1 cellular context compared by ENCODE assay signal in the genomic region with DNA sequence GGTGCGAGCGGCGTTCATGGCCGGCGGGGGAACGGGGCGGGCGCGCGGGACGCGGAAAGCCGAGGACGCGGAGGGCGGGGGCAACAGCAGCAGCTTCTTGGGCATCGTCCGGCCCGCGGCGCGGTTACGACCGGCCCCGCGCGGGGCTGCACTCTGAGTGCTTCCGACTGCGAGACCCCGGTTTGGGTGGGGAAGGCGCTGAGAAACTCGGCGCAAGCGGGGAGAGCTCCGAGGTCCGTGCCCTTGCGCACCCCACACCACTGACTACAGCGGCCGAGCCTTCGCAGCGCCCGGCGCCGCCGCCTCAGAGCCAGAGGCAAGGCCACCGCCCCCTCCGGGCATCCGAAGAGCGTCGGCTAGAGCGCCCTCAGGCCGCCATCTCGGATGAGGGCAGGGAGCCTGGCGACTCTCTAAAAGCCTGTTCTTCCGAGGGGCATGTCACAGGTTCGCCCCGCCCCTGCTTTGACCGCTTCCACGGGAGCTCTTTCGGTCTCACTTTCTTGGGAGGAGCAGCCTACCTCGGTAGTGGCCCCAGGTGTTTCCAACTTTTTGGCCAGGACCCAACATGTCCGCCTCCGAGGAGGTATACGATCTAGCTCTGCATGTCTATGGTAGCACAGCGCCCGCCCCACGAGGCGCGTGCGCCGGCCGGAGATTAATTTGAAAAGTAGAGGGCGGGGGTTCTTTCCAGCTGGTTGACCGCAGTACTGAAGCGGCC.
TF ChIP-seq lines count a peak whose summit lies in the region.

A gene with protein sequence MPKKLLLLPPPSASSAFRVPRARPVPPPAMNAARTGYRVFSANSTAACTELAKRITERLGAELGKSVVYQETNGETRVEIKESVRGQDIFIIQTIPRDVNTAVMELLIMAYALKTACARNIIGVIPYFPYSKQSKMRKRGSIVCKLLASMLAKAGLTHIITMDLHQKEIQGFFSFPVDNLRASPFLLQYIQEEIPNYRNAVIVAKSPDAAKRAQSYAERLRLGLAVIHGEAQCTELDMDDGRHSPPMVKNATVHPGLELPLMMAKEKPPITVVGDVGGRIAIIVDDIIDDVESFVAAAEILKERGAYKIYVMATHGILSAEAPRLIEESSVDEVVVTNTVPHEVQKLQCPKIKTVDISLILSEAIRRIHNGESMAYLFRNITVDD (minus strand): TSS at position 318 of the 718 bp plus-strand sequence. CDS start 213 bp downstream, at position 105.

TF ChIP-seq in GM12878, 131 proteins besides CTCF, POLR2A, EP300 and RAD21 (continued from another document and continues in another):
- TF ChIP-seq, protein P1, sequence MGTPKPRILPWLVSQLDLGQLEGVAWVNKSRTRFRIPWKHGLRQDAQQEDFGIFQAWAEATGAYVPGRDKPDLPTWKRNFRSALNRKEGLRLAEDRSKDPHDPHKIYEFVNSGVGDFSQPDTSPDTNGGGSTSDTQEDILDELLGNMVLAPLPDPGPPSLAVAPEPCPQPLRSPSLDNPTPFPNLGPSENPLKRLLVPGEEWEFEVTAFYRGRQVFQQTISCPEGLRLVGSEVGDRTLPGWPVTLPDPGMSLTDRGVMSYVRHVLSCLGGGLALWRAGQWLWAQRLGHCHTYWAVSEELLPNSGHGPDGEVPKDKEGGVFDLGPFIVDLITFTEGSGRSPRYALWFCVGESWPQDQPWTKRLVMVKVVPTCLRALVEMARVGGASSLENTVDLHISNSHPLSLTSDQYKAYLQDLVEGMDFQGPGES (IDR thresholded peaks at IDR 0.05) = no peak
- TF ChIP-seq BCL11A (IDR thresholded peaks at IDR 0.05; ENCODE audit: low read depth, low read length) (no peak), POU2F2 (IDR thresholded peaks at IDR 0.05; ENCODE audit: borderline replicate concordance, low read depth, low read length) (no peak; the same call in 1 of the 3 replicates), YBX1 (IDR thresholded peaks at IDR 0.05) (no peak), ATF7 (IDR thresholded peaks at IDR 0.05; ENCODE audit: low read depth) (peak; percentile 69), KDM1A (IDR thresholded peaks at IDR 0.05; ENCODE audit: borderline replicate concordance) (no peak), NFYA (IDR thresholded peaks at IDR 0.05; ENCODE audit: borderline replicate concordance, low read depth, low read length) (no peak), SMAD1 (IDR thresholded peaks at IDR 0.05; ENCODE audit: low read depth, partially characterized antibody) (no peak), CREB1 (IDR thresholded peaks at IDR 0.05; ENCODE audit: low read depth) (0 out of 2 replicates have a peak, but pooled peaks have one; percentile 67), HDAC2 (IDR thresholded peaks at IDR 0.05) (no peak), MTA3 (IDR thresholded peaks at IDR 0.05; ENCODE audit: borderline replicate concordance, low read length) (no peak), SMC3 (IDR thresholded peaks at IDR 0.05; ENCODE audit: borderline replicate concordance, low read length) (no peak), TCF3 (IDR thresholded peaks at IDR 0.05; ENCODE audit: borderline replicate concordance, insufficient read depth, low read depth, low read length) (0 out of 2 replicates have a peak, but pooled peaks have one; percentile 29), LARP7 (IDR thresholded peaks at IDR 0.05) (peak; percentile 96), FOXM1 (IDR thresholded peaks at IDR 0.05; ENCODE audit: low read depth, low read length) (no peak), PAX5 (IDR thresholded peaks at IDR 0.05; ENCODE audit: borderline replicate concordance, low read depth, low read length) (0 out of 2 replicates have a peak, but pooled peaks have one; percentile 14), NFIC (IDR thresholded peaks at IDR 0.05; ENCODE audit: low read depth, low read length) (no peak), ZNF274 (IDR thresholded peaks at IDR 0.05; ENCODE audit: insufficient read depth, insufficient read length) (no peak), NFXL1 (IDR thresholded peaks at IDR 0.05; ENCODE audit: borderline replicate concordance) (no peak), GABPA (IDR thresholded peaks at IDR 0.05; ENCODE audit: low read depth) (no peak), TBL1XR1 (IDR thresholded peaks at IDR 0.05; ENCODE audit: low read depth, low read length) (0 out of 2 replicates have a peak, but pooled peaks have one; percentile 58), GATAD2B (conservative IDR thresholded peaks at IDR 0.05; ENCODE audit: low read depth) (no peak; the same call in 1 of the 2 replicates), NR2C1 (IDR thresholded peaks at IDR 0.05) (peak; percentile 94), MXI1 (IDR thresholded peaks at IDR 0.05; ENCODE audit: low read depth, low read length) (peak; percentile 62), PAX8 (IDR thresholded peaks at IDR 0.05) (no peak), CBX3 (IDR thresholded peaks at IDR 0.05; ENCODE audit: borderline replicate concordance, low read depth) (no peak)
- TF ChIP-seq, protein P2, sequence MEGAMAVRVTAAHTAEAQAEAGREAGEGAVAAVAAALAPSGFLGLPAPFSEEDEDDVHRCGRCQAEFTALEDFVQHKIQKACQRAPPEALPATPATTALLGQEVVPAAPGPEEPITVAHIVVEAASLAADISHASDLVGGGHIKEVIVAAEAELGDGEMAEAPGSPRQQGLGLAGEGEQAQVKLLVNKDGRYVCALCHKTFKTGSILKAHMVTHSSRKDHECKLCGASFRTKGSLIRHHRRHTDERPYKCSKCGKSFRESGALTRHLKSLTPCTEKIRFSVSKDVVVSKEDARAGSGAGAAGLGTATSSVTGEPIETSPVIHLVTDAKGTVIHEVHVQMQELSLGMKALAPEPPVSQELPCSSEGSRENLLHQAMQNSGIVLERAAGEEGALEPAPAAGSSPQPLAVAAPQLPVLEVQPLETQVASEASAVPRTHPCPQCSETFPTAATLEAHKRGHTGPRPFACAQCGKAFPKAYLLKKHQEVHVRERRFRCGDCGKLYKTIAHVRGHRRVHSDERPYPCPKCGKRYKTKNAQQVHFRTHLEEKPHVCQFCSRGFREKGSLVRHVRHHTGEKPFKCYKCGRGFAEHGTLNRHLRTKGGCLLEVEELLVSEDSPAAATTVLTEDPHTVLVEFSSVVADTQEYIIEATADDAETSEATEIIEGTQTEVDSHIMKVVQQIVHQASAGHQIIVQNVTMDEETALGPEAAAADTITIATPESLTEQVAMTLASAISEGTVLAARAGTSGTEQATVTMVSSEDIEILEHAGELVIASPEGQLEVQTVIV (IDR thresholded peaks at IDR 0.05; ENCODE audit: borderline replicate concordance, partially characterized antibody) = peak; percentile 13
- TF ChIP-seq, protein P3, sequence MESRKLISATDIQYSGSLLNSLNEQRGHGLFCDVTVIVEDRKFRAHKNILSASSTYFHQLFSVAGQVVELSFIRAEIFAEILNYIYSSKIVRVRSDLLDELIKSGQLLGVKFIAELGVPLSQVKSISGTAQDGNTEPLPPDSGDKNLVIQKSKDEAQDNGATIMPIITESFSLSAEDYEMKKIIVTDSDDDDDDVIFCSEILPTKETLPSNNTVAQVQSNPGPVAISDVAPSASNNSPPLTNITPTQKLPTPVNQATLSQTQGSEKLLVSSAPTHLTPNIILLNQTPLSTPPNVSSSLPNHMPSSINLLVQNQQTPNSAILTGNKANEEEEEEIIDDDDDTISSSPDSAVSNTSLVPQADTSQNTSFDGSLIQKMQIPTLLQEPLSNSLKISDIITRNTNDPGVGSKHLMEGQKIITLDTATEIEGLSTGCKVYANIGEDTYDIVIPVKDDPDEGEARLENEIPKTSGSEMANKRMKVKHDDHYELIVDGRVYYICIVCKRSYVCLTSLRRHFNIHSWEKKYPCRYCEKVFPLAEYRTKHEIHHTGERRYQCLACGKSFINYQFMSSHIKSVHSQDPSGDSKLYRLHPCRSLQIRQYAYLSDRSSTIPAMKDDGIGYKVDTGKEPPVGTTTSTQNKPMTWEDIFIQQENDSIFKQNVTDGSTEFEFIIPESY (IDR thresholded peaks at IDR 0.05) = no peak
- TF ChIP-seq, protein P4, sequence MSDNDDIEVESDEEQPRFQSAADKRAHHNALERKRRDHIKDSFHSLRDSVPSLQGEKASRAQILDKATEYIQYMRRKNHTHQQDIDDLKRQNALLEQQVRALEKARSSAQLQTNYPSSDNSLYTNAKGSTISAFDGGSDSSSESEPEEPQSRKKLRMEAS (IDR thresholded peaks at IDR 0.05; ENCODE audit: low read depth, low read length) = no peak
- TF ChIP-seq, protein P5, sequence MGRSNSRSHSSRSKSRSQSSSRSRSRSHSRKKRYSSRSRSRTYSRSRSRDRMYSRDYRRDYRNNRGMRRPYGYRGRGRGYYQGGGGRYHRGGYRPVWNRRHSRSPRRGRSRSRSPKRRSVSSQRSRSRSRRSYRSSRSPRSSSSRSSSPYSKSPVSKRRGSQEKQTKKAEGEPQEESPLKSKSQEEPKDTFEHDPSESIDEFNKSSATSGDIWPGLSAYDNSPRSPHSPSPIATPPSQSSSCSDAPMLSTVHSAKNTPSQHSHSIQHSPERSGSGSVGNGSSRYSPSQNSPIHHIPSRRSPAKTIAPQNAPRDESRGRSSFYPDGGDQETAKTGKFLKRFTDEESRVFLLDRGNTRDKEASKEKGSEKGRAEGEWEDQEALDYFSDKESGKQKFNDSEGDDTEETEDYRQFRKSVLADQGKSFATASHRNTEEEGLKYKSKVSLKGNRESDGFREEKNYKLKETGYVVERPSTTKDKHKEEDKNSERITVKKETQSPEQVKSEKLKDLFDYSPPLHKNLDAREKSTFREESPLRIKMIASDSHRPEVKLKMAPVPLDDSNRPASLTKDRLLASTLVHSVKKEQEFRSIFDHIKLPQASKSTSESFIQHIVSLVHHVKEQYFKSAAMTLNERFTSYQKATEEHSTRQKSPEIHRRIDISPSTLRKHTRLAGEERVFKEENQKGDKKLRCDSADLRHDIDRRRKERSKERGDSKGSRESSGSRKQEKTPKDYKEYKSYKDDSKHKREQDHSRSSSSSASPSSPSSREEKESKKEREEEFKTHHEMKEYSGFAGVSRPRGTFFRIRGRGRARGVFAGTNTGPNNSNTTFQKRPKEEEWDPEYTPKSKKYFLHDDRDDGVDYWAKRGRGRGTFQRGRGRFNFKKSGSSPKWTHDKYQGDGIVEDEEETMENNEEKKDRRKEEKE (IDR thresholded peaks at IDR 0.05) = no peak
- TF ChIP-seq, protein P6, sequence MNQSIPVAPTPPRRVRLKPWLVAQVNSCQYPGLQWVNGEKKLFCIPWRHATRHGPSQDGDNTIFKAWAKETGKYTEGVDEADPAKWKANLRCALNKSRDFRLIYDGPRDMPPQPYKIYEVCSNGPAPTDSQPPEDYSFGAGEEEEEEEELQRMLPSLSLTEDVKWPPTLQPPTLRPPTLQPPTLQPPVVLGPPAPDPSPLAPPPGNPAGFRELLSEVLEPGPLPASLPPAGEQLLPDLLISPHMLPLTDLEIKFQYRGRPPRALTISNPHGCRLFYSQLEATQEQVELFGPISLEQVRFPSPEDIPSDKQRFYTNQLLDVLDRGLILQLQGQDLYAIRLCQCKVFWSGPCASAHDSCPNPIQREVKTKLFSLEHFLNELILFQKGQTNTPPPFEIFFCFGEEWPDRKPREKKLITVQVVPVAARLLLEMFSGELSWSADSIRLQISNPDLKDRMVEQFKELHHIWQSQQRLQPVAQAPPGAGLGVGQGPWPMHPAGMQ (IDR thresholded peaks at IDR 0.05; ENCODE audit: borderline replicate concordance) = no peak
- TF ChIP-seq, protein P7, sequence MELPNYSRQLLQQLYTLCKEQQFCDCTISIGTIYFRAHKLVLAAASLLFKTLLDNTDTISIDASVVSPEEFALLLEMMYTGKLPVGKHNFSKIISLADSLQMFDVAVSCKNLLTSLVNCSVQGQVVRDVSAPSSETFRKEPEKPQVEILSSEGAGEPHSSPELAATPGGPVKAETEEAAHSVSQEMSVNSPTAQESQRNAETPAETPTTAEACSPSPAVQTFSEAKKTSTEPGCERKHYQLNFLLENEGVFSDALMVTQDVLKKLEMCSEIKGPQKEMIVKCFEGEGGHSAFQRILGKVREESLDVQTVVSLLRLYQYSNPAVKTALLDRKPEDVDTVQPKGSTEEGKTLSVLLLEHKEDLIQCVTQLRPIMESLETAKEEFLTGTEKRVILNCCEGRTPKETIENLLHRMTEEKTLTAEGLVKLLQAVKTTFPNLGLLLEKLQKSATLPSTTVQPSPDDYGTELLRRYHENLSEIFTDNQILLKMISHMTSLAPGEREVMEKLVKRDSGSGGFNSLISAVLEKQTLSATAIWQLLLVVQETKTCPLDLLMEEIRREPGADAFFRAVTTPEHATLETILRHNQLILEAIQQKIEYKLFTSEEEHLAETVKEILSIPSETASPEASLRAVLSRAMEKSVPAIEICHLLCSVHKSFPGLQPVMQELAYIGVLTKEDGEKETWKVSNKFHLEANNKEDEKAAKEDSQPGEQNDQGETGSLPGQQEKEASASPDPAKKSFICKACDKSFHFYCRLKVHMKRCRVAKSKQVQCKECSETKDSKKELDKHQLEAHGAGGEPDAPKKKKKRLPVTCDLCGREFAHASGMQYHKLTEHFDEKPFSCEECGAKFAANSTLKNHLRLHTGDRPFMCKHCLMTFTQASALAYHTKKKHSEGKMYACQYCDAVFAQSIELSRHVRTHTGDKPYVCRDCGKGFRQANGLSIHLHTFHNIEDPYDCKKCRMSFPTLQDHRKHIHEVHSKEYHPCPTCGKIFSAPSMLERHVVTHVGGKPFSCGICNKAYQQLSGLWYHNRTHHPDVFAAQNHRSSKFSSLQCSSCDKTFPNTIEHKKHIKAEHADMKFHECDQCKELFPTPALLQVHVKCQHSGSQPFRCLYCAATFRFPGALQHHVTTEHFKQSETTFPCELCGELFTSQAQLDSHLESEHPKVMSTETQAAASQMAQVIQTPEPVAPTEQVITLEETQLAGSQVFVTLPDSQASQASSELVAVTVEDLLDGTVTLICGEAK (IDR thresholded peaks at IDR 0.05; ENCODE audit: borderline replicate concordance) = peak; percentile 61; the same call in 1 of the 2 replicates
- TF ChIP-seq, protein P8, sequence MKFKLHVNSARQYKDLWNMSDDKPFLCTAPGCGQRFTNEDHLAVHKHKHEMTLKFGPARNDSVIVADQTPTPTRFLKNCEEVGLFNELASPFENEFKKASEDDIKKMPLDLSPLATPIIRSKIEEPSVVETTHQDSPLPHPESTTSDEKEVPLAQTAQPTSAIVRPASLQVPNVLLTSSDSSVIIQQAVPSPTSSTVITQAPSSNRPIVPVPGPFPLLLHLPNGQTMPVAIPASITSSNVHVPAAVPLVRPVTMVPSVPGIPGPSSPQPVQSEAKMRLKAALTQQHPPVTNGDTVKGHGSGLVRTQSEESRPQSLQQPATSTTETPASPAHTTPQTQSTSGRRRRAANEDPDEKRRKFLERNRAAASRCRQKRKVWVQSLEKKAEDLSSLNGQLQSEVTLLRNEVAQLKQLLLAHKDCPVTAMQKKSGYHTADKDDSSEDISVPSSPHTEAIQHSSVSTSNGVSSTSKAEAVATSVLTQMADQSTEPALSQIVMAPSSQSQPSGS (IDR thresholded peaks at IDR 0.05; ENCODE audit: low read length) = no peak
- TF ChIP-seq, protein P9, sequence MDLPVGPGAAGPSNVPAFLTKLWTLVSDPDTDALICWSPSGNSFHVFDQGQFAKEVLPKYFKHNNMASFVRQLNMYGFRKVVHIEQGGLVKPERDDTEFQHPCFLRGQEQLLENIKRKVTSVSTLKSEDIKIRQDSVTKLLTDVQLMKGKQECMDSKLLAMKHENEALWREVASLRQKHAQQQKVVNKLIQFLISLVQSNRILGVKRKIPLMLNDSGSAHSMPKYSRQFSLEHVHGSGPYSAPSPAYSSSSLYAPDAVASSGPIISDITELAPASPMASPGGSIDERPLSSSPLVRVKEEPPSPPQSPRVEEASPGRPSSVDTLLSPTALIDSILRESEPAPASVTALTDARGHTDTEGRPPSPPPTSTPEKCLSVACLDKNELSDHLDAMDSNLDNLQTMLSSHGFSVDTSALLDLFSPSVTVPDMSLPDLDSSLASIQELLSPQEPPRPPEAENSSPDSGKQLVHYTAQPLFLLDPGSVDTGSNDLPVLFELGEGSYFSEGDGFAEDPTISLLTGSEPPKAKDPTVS (IDR thresholded peaks at IDR 0.05; ENCODE audit: low read depth, low read length) = no peak
- TF ChIP-seq, protein P10, sequence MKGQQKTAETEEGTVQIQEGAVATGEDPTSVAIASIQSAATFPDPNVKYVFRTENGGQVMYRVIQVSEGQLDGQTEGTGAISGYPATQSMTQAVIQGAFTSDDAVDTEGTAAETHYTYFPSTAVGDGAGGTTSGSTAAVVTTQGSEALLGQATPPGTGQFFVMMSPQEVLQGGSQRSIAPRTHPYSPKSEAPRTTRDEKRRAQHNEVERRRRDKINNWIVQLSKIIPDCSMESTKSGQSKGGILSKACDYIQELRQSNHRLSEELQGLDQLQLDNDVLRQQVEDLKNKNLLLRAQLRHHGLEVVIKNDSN (IDR thresholded peaks at IDR 0.05; ENCODE audit: borderline replicate concordance, extremely low read length, insufficient read depth, low read depth, low read length) = no peak
